Comparison of ENCODE assay signal across 9 cellular contexts in genomic region chr5:135030691-135031145, GRCh38. TPM values are rescaled to one million over a fixed set of nuclear protein-coding genes. Genes with fewer than 3 reads are reported as not detected.
DNase-seq lines count a peak whose midpoint lies in the region; ATAC-seq, FAIRE-seq and TF ChIP-seq lines count a peak whose summit lies in the region.
"Had no signal": no experiment of that assay in that cellular context is flagged by ENCODE, and none has a peak within 500 bp of the region (broad histone marks: within the 10 kb centered on the region; RNA-seq: fewer than 3 reads in every experiment).

No MANE protein-coding gene starts in this region.

- TF ChIP-seq POLR2A in GM12878 (IDR thresholded peaks at IDR 0.05; ENCODE audit: low read depth, low read length) (no peak), right lobe of liver (IDR thresholded peaks at IDR 0.05) (no peak)

- no peak overlapping the region for H3K9ac ChIP-seq in GM12878 (ENCODE audit: control insufficient read depth, insufficient read depth, low read length)

- intact Hi-C loops in GM12878 (cut with micrococcal nuclease; ENCODE audit: unreplicated experiment): no loop called here
- intact Hi-C loops in right lobe of liver (cut with DNase I): no loop called here
- intact Hi-C loops in tibial artery (cut with DNase I; ENCODE audit: low total_unique reads): loop anchor here (10.0 kb wide), 2 partner anchors 126 to 164 kb away; partner anchors contain the start of gene PCBD2

- WGBS in GM12878 (ENCODE audit: insufficient coverage, insufficient replicate concordance, low lambda C conversion rate, missing lambda C conversion rate): 25% methylated on average over 11 of the region's 11 CpGs
- 2% methylated on average over 9 of the region's 11 CpGs for WGBS in right lobe of liver (ENCODE audit: insufficient coverage, low coverage, low lambda C conversion rate, missing lambda C conversion rate)

- TF ChIP-seq RAD21 in GM12878 (IDR thresholded peaks at IDR 0.05; ENCODE audit: insufficient read depth, low read depth, low read length): no peak

- H3K27ac ChIP-seq in GM12878 (ENCODE audit: control insufficient read depth, insufficient read depth) (no peak overlapping the region), right lobe of liver (no peak overlapping the region), tibial artery (peak overlapping the region; percentile 84 to 96)

- SMC1A ChIA-PET in GM12878 (lab: Charles Lee; ENCODE audit: uncharacterized antibody, unreplicated experiment): no interaction called here

- in situ Hi-C loops in GM12878 (cut with MboI): no loop called here

- H3K4me3 Mint-ChIP-seq in activated T-cell treated with anti-CD3 and anti-CD28 coated beads, Interleukin-2, amount 50 U/mL, for 4 hours: peak overlapping the region; percentile 19

- H3K4me3 ChIP-seq in GM12878: 0 out of 2 replicates have a peak overlapping the region, but pooled peaks have one; percentile 36
- peak overlapping the region; percentile 19 to 31 (median 29) for H3K4me3 ChIP-seq in right lobe of liver
- H3K4me3 ChIP-seq in tibial artery: peak overlapping the region; percentile 90

- no peaks in the 10 kb centered on the region for H3K9me3 Mint-ChIP-seq in activated T-cell treated with anti-CD3 and anti-CD28 coated beads, Interleukin-2, amount 50 U/mL, for 4 hours

- no peak for TF ChIP-seq EP300 in GM12878 (IDR thresholded peaks at IDR 0.05; ENCODE audit: borderline replicate concordance in 1 of 2, control insufficient read depth in 1 of 2, low read depth in 2 of 2, low read length in 2 of 2)

- H3K9me3 ChIP-seq in GM12878 (replicated peaks; ENCODE audit: control insufficient read depth, insufficient read depth, low read length) (peaks cover 6% of the 10 kb centered on the region; the same call in 2 of the 3 replicates), right lobe of liver (no peaks in the 10 kb centered on the region), tibial artery (no peaks in the 10 kb centered on the region)

- RAD21 ChIA-PET in GM12878 (lab: Charles Lee; ENCODE audit: unreplicated experiment): no interaction called here

- no peaks in the 10 kb centered on the region for H3K4me1 ChIP-seq in GM12878 (ENCODE audit: control insufficient read depth, insufficient read depth, low read length)
- peaks cover 0 to 31% (median 2%) of the 10 kb centered on the region in 4 donors for H3K4me1 ChIP-seq in right lobe of liver
- peaks cover 0 to 40% (median 18%) of the 10 kb centered on the region in 4 donors for H3K4me1 ChIP-seq in tibial artery

- no peaks in the 10 kb centered on the region for H3K36me3 ChIP-seq in GM12878 (ENCODE audit: control insufficient read depth in 2 of 2, insufficient read depth in 2 of 2, low read length in 1 of 2)
- no peaks in the 10 kb centered on the region for H3K36me3 ChIP-seq in right lobe of liver
- peaks cover 0 to 22% (median 6%) of the 10 kb centered on the region in 3 donors for H3K36me3 ChIP-seq in tibial artery

- no peak for FAIRE-seq in GM12878 (lab: Jason Lieb, UNC)

- peaks cover 69% of the 10 kb centered on the region for H3K27me3 Mint-ChIP-seq in activated T-cell treated with anti-CD3 and anti-CD28 coated beads, Interleukin-2, amount 50 U/mL, for 4 hours (ENCODE audit: low read depth)

- POLR2A ChIA-PET in GM12878 (lab: Charles Lee): no interaction called here

- peaks cover 39% of the 10 kb centered on the region for H3K4me1 Mint-ChIP-seq in activated T-cell treated with anti-CD3 and anti-CD28 coated beads, Interleukin-2, amount 50 U/mL, for 4 hours (ENCODE audit: low read depth)

- BruUV-seq in GM12878 (replicated peaks; lab: Mats Ljungman, UMichigan): no TSS peak

- ATAC-seq in activated T-cell treated with anti-CD3 and anti-CD28 coated beads, Interleukin-2, amount 50 U/mL, for 4 hours: no peak
- ATAC-seq in GM12878: no peak
- peak; percentile 31 to 74 (median 52) for ATAC-seq in right lobe of liver
- ATAC-seq in GM21515 (IDR thresholded peaks at IDR 0.05; ENCODE audit: unreplicated experiment): no peak

- H3K36me3 Mint-ChIP-seq in activated T-cell treated with anti-CD3 and anti-CD28 coated beads, Interleukin-2, amount 50 U/mL, for 4 hours (ENCODE audit: insufficient read depth): no peaks in the 10 kb centered on the region

- H2AFZ ChIP-seq in GM12878 (ENCODE audit: control insufficient read depth, low read depth, low read length): no peak overlapping the region

- H3K79me2 ChIP-seq in GM12878 (ENCODE audit: control insufficient read depth, insufficient read depth, low read length): no peaks in the 10 kb centered on the region

- H3K4me2 ChIP-seq in GM12878 (ENCODE audit: control insufficient read depth, insufficient read depth): no peak overlapping the region

- H3K27me3 ChIP-seq in GM12878 (replicated peaks in 1 of 2; ENCODE audit: control insufficient read depth in 2 of 2, insufficient read depth in 2 of 2, low read length in 1 of 2) (peaks cover 28 to 34% of the 10 kb centered on the region in 2 experiments), right lobe of liver (peaks cover 20 to 62% of the 10 kb centered on the region in 2 donors), tibial artery (peaks cover 0 to 13% of the 10 kb centered on the region in 2 donors)

- TF ChIP-seq CTCF in GM12878 (IDR thresholded peaks at IDR 0.05 in 2 of 3, conservative IDR thresholded peaks at IDR 0.05 in 1 of 3; ENCODE audit: control insufficient read depth in 2 of 3, extremely low read depth in 1 of 3, insufficient read depth in 1 of 3, low read depth in 3 of 3, low read length in 3 of 3) (no peak), right lobe of liver (IDR thresholded peaks at IDR 0.05) (no peak), tibial artery (IDR thresholded peaks at IDR 0.05) (no peak)

- H4K20me1 ChIP-seq in GM12878 (ENCODE audit: control insufficient read depth, insufficient read depth): no peaks in the 10 kb centered on the region

- CTCF ChIA-PET in GM12878 (lab: Yijun Ruan, JAX): no interaction called here

- DNase-seq in activated T-cell treated with anti-CD3 and anti-CD28 coated beads, Interleukin-2, amount 50 U/mL, for 4 hours: no peak
- no peak for DNase-seq in activated T-cell treated with anti-CD3 and anti-CD28 coated beads, Interleukin-2, amount 50 U/mL, for 1 hour
- DNase-seq in GM12878 (ENCODE audit: low read depth, low spot score) (no peak), right lobe of liver (no peak), tibial artery (no peak), NCI-H146 (lab: John Stamatoyannopoulos, UW) (no peak), NCI-H146 treated with DMSO at 0.1 percent for 48 hours (lab: John Stamatoyannopoulos, UW; ENCODE audit: unreplicated experiment) (no peak)

TF ChIP-seq in GM12878, 131 proteins besides CTCF, POLR2A, EP300 and RAD21:
- TF ChIP-seq BMI1 (IDR thresholded peaks at IDR 0.05; ENCODE audit: borderline replicate concordance) (no peak), MEF2B (IDR thresholded peaks at IDR 0.05; ENCODE audit: partially characterized antibody, poor library complexity, severe bottlenecking) (no peak), NR2C2 (IDR thresholded peaks at IDR 0.05; ENCODE audit: borderline replicate concordance, control insufficient read depth, insufficient read length, low read depth) (no peak), ZNF274 (IDR thresholded peaks at IDR 0.05; ENCODE audit: insufficient read depth, insufficient read length) (no peak), ATF3 (IDR thresholded peaks at IDR 0.05; ENCODE audit: borderline replicate concordance, extremely low read depth, low read depth, low read length) (no peak), FOXK2 (IDR thresholded peaks at IDR 0.05) (no peak)
TF ChIP-seq in GM12878: peak in this region for 0.

RNA-seq across cellular contexts. Expression of gene PITX1, which starts 3.3 kb away (rescaled TPM):
- total RNA-seq in activated T-cell treated with anti-CD3 and anti-CD28 coated beads, Interleukin-2, amount 50 U/mL, for 4 hours: under 1 TPM in 2 of 3 donors, not detected in 1; 0.37 to 0.43 TPM
- not detected in 2 replicates for total RNA-seq in GM12878 (2013; cell fraction: nucleolus; rRNA removed)
- total RNA-seq in GM12878 (2014; rRNA removed) (0.44 and 0.68 TPM in 2 replicates), GM12878 (2014; rRNA removed; fragmentation: Illumina TruSeq; extraction: Trizol) (0.18 TPM in 1 of 2 replicates, not detected in the other), GM12878 (2021) (0.77 and 1.1 TPM in 2 replicates), right lobe of liver (not detected)
- not detected for polyA plus RNA-seq in GM12878 (2011; ENCODE audit: low read depth)
- polyA plus RNA-seq in GM12878 (2011; rRNA removed) (not detected in 2 replicates), GM12878 (2014; fragmentation: Illumina TruSeq; extraction: Trizol) (not detected in 2 replicates), GM12878 (2014; fragmentation: Nextera tagmentation; extraction: Ambion mirVana) (not detected), GM12878 (2014; rRNA removed) (0.96 and 1.2 TPM in 2 replicates), GM12878 (2016; fragmentation: Nextera tagmentation; extraction: Ambion mirVana) (under 1 TPM; 0.16 to 0.43 TPM)
- not detected in 2 replicates for polyA plus RNA-seq in GM12878 (2011; cell fraction: cytosol; rRNA removed)
- polyA plus RNA-seq in GM12878 (2011; cell fraction: nucleus; rRNA removed): not detected in 2 replicates
- polyA plus RNA-seq in GM12878 (2012): 0.18 and 0.31 TPM in 2 replicates
- not detected in 2 replicates for polyA minus RNA-seq in GM12878 (2011; rRNA and poly(A)+ RNA removed)
- 1.6 and 1.9 TPM in 2 replicates for polyA minus RNA-seq in GM12878 (2011; cell fraction: cytosol; rRNA and poly(A)+ RNA removed)
- 0.96 TPM in 1 of 2 replicates, not detected in the other for polyA minus RNA-seq in GM12878 (2011; cell fraction: nucleus; rRNA and poly(A)+ RNA removed)
- total RNA-seq: kidney epithelial cell had no signal

Comparison
In these comparisons a context has a peak if more than half of its experiments do, and no peak if none do; other contexts are left out.
1. ATAC-seq: peak in right lobe of liver (4 of 4); none in activated T-cell treated with anti-CD3 and anti-CD28 coated beads, Interleukin-2, amount 50 U/mL, for 4 hours (0 of 2), GM12878 (single experiment) and GM21515 (single experiment).
2. H3K27ac ChIP-seq: peak in tibial artery (2 of 2); none in GM12878 (single experiment) and right lobe of liver (0 of 3).
3. H3K4me3 ChIP-seq: peak in every context shown above with its lines; median percentile 90 in tibial artery; 36 in GM12878; 29 in right lobe of liver.